Comparison of ENCODE assay signal across 16 cellular contexts in genomic region chr2:174343638-174344455, GRCh38. TPM values are rescaled to one million over a fixed set of nuclear protein-coding genes. Genes with fewer than 3 reads are reported as not detected.
DNase-seq lines count a peak whose midpoint lies in the region; ATAC-seq and TF ChIP-seq lines count a peak whose summit lies in the region.
"Had no signal": no experiment of that assay in that cellular context is flagged by ENCODE, and none has a peak within 500 bp of the region (broad histone marks: within the 10 kb centered on the region; RNA-seq: fewer than 3 reads in every experiment).

No MANE protein-coding gene starts in this region.

- peak overlapping the region; percentile 67 for H3K27ac Mint-ChIP-seq in activated CD4-positive, alpha-beta T cell treated with anti-CD3 and anti-CD28 coated beads, Interleukin-2, amount 10 ng/mL, durations not matched to agents 24 days and 14 days
- H3K27ac Mint-ChIP-seq in endodermal cell = no peak overlapping the region
- no peak overlapping the region for H3K27ac Mint-ChIP-seq in neural crest cell (ENCODE audit: unreplicated experiment)

- no peaks in the 10 kb centered on the region for H3K9me3 Mint-ChIP-seq in activated CD4-positive, alpha-beta T cell treated with anti-CD3 and anti-CD28 coated beads, Interleukin-2, amount 10 ng/mL, durations not matched to agents 24 days and 14 days
- H3K9me3 Mint-ChIP-seq in endodermal cell = no peaks in the 10 kb centered on the region
- no peaks in the 10 kb centered on the region for H3K9me3 Mint-ChIP-seq in neural crest cell

- peak; percentile 59 for DNase-seq in activated CD4-positive, alpha-beta T cell treated with anti-CD3 and anti-CD28 coated beads, Interleukin-2, amount 10 ng/mL, durations not matched to agents 24 days and 14 days
- DNase-seq in activated CD4-positive, alpha-beta T cell treated with anti-CD3 and anti-CD28 coated beads for 48 hours = no peak
- DNase-seq in endodermal cell (peak; percentile 75), neural crest cell (ENCODE audit: low read depth, low spot score) (peak; percentile 7), NCI-H446 (lab: John Stamatoyannopoulos, UW) (no peak), DMS 273 treated with DMSO at 0.1 percent for 48 hours (lab: John Stamatoyannopoulos, UW) (no peak)
- DNase-seq: activated gamma-delta T cell, DMS153, NCI-H1105, NCI-H524 treated with DMSO at 0.1 percent for 48 hours, SHP77 treated with DMSO at 0.1 percent for 48 hours, upper lobe of right lung had no signal

- H3K4me1 ChIP-seq in HUES6 (ENCODE audit: control insufficient read depth, insufficient read depth, low read length) (peaks cover 49% of the 10 kb centered on the region), endodermal cell (ENCODE audit: control insufficient read depth, insufficient read depth, low read length) (peaks cover 3% of the 10 kb centered on the region)

- TF ChIP-seq CTCF in endodermal cell (conservative IDR thresholded peaks at IDR 0.05) = no peak
- no peak for TF ChIP-seq CTCF in neural crest cell (conservative IDR thresholded peaks at IDR 0.05)

- peaks cover 54% of the 10 kb centered on the region for H3K27me3 Mint-ChIP-seq in activated CD4-positive, alpha-beta T cell treated with anti-CD3 and anti-CD28 coated beads, Interleukin-2, amount 10 ng/mL, durations not matched to agents 24 days and 14 days
- peaks cover 71% of the 10 kb centered on the region for H3K27me3 Mint-ChIP-seq in endodermal cell (ENCODE audit: insufficient read depth)
- H3K27me3 Mint-ChIP-seq in neural crest cell (ENCODE audit: low read depth) = peaks cover 78% of the 10 kb centered on the region

- ATAC-seq in GM19324 (IDR thresholded peaks at IDR 0.05; ENCODE audit: low FRiP score, unreplicated experiment) = no peak
- ATAC-seq: upper lobe of right lung had no signal

- H3K4me3 ChIP-seq in HUES6 (ENCODE audit: low read depth, low read length) (peak overlapping the region; percentile 67), endodermal cell (ENCODE audit: low read length) (peak overlapping the region; percentile 72)
- H3K4me3 ChIP-seq: upper lobe of right lung had no signal

- peak overlapping the region; percentile 35 for H3K4me3 Mint-ChIP-seq in activated CD4-positive, alpha-beta T cell treated with anti-CD3 and anti-CD28 coated beads, Interleukin-2, amount 10 ng/mL, durations not matched to agents 24 days and 14 days
- peak overlapping the region; percentile 53 for H3K4me3 Mint-ChIP-seq in endodermal cell
- H3K4me3 Mint-ChIP-seq in neural crest cell = peak overlapping the region; percentile 76

- H3K4me1 Mint-ChIP-seq in activated CD4-positive, alpha-beta T cell treated with anti-CD3 and anti-CD28 coated beads, Interleukin-2, amount 10 ng/mL, durations not matched to agents 24 days and 14 days = peaks cover 21% of the 10 kb centered on the region
- peaks cover 24% of the 10 kb centered on the region for H3K4me1 Mint-ChIP-seq in endodermal cell
- H3K4me1 Mint-ChIP-seq in neural crest cell = peaks cover 41% of the 10 kb centered on the region

- H3K9me3 ChIP-seq in HUES6 (ENCODE audit: control insufficient read depth, insufficient read depth, low read depth, low read length) (no peaks in the 10 kb centered on the region), endodermal cell (ENCODE audit: control insufficient read depth, low read length) (no peaks in the 10 kb centered on the region)
- H3K9me3 ChIP-seq: upper lobe of right lung had no signal

- no peak overlapping the region for H3K27ac ChIP-seq in HUES6 (ENCODE audit: low read depth, low read length)
- no peak overlapping the region for H3K27ac ChIP-seq in endodermal cell (ENCODE audit: low read depth, low read length)
- H3K27ac ChIP-seq: upper lobe of right lung had no signal

- intact Hi-C loops in activated CD4-positive, alpha-beta T cell treated with anti-CD3 and anti-CD28 coated beads, Interleukin-2, amount 10 ng/mL, durations not matched to agents 24 days and 14 days (cut with micrococcal nuclease) = loop anchor here (5.0 to 10.0 kb wide), 3 partner anchors 187 to 1319 kb away; no protein-coding TSS in a partner anchor

- peaks cover 4% of the 10 kb centered on the region; the same call in 1 of the 2 replicates for H3K36me3 ChIP-seq in HUES6 (ENCODE audit: control insufficient read depth, insufficient read depth, low read length)
- peaks cover 7% of the 10 kb centered on the region for H3K36me3 ChIP-seq in endodermal cell (ENCODE audit: control insufficient read depth, insufficient read depth, low read length)

- 3 to 4% methylated on average over 15 to 56 of the region's 56 CpGs for WGBS in endodermal cell (ENCODE audit: insufficient coverage in 1 of 2, insufficient read length in 1 of 2), 2 experiments

- H3K9ac ChIP-seq in HUES6 (ENCODE audit: low read length) = no peak overlapping the region
- H3K9ac ChIP-seq in endodermal cell (ENCODE audit: extremely low read depth, low read length, poor library complexity, severe bottlenecking) = no peak overlapping the region

- peaks cover 16% of the 10 kb centered on the region for H3K36me3 Mint-ChIP-seq in activated CD4-positive, alpha-beta T cell treated with anti-CD3 and anti-CD28 coated beads, Interleukin-2, amount 10 ng/mL, durations not matched to agents 24 days and 14 days (ENCODE audit: low read depth)
- H3K36me3 Mint-ChIP-seq in endodermal cell (ENCODE audit: low read depth) (peaks cover 14% of the 10 kb centered on the region), neural crest cell (ENCODE audit: low read depth) (peaks cover 6% of the 10 kb centered on the region)

- peaks cover 73% of the 10 kb centered on the region for H3K27me3 ChIP-seq in HUES6 (ENCODE audit: control insufficient read depth, insufficient read depth, low read length)
- H3K27me3 ChIP-seq in endodermal cell (ENCODE audit: control insufficient read depth, insufficient read depth, low read length, poor library complexity, severe bottlenecking) = peaks cover 72% of the 10 kb centered on the region

RNA-seq across cellular contexts. Expression of gene SP9, which starts 9.1 kb away (rescaled TPM):
- total RNA-seq in activated CD4-positive, alpha-beta T cell treated with anti-CD3 and anti-CD28 coated beads, Interleukin-2, amount 10 ng/mL, durations not matched to agents 24 days and 14 days = not detected in 2 replicates
- total RNA-seq in endodermal cell (not detected), neural crest cell (1.9 TPM in 2 replicates)
- polyA plus RNA-seq in endodermal cell (2013, experiment 1 of 2) = 2.8 TPM
- polyA plus RNA-seq in endodermal cell (2013, experiment 2 of 2) = 1.6 TPM
- total RNA-seq: chondrocyte, fibroblast of lung, upper lobe of right lung had no signal
- polyA plus RNA-seq: fibroblast of lung had no signal

RNA-seq across cellular contexts. Expression of gene SCRN3, which starts 51.7 kb away (rescaled TPM):
- total RNA-seq in activated CD4-positive, alpha-beta T cell treated with anti-CD3 and anti-CD28 coated beads, Interleukin-2, amount 10 ng/mL, durations not matched to agents 24 days and 14 days = 18.2 and 19.0 TPM in 2 replicates
- total RNA-seq in endodermal cell (10 to 100 TPM; 11.4 to 13.6 TPM), neural crest cell (29.5 and 30.9 TPM in 2 replicates)
- polyA plus RNA-seq in endodermal cell (2013, experiment 1 of 2) = 26.1 TPM
- 26.7 TPM for polyA plus RNA-seq in endodermal cell (2013, experiment 2 of 2)

Comparison
In these comparisons a context has a peak if more than half of its experiments do, and no peak if none do; other contexts are left out.
1. DNase-seq: peak in activated CD4-positive, alpha-beta T cell treated with anti-CD3 and anti-CD28 coated beads, Interleukin-2, amount 10 ng/mL, durations not matched to agents 24 days and 14 days (single experiment), endodermal cell (single experiment) and neural crest cell (single experiment); none in activated CD4-positive, alpha-beta T cell treated with anti-CD3 and anti-CD28 coated beads for 48 hours (single experiment), NCI-H446 (0 of 2) and DMS 273 treated with DMSO at 0.1 percent for 48 hours (single experiment).
2. Peak in every context shown above with its lines, with median percentiles within 50 percentile points of each other: H3K4me3 Mint-ChIP-seq.